8 cellular contexts compared by ENCODE assay signal in genomic region chr16:1413684-1414531, GRCh38. TPM values are rescaled to one million over a fixed set of nuclear protein-coding genes. Genes with fewer than 3 reads are reported as not detected.
DNase-seq lines count a peak whose midpoint lies in the region; TF ChIP-seq lines count a peak whose summit lies in the region.

No MANE protein-coding gene starts in this region.

- peak overlapping the region; percentile 56 for H3K4me3 ChIP-seq in mucosa of stomach (ENCODE audit: low read length)

- H3K27me3 Mint-ChIP-seq in HFFc6 (ENCODE audit: insufficient read depth) (no peaks in the 10 kb centered on the region; the same call in none of the 2 replicates), endothelial cell (ENCODE audit: unreplicated experiment) (peaks cover 3% of the 10 kb centered on the region)

- H3K4me1 ChIP-seq in mucosa of stomach (ENCODE audit: control insufficient read depth, insufficient read depth, low read length) = no peaks in the 10 kb centered on the region

- H3K27ac Mint-ChIP-seq in HFFc6 = peak overlapping the region; percentile 53; the same call in 1 of the 2 replicates
- no peak overlapping the region for H3K27ac Mint-ChIP-seq in endothelial cell (ENCODE audit: unreplicated experiment)

- H3K9ac ChIP-seq in mucosa of stomach (ENCODE audit: low read length) = peak overlapping the region; percentile 80

- H3K9me3 Mint-ChIP-seq in HFFc6 (no peaks in the 10 kb centered on the region), endothelial cell (ENCODE audit: unreplicated experiment) (no peaks in the 10 kb centered on the region)

- no peaks in the 10 kb centered on the region for H3K9me3 ChIP-seq in mucosa of stomach (ENCODE audit: control insufficient read depth, low read length)

- DNase-seq in EL (peak; percentile 42), HFFc6 (no peak), NCI-H526 treated with DMSO at 0.1 percent for 48 hours (lab: John Stamatoyannopoulos, UW) (peak; percentile 8), endothelial cell (ENCODE audit: low spot score) (peak; percentile 72), kidney glomerular epithelial cell (lab: John Stamatoyannopoulos, UW) (no peak)
- peak; percentile 24 to 25 for DNase-seq in activated CD8-positive, alpha-beta memory T cell treated with anti-CD3 and anti-CD28 coated beads for 4 hours (ENCODE audit: low read depth in 2 of 2)
- peak; percentile 49 for DNase-seq in stimulated activated naive CD4-positive, alpha-beta T cell treated with Interleukin-2 at 50 U/mL for 16 hours (lab: John Stamatoyannopoulos, UW)

- H3K4me3 Mint-ChIP-seq in HFFc6 = peak overlapping the region; percentile 81
- peak overlapping the region; percentile 86 for H3K4me3 Mint-ChIP-seq in endothelial cell (ENCODE audit: unreplicated experiment)

- no peaks in the 10 kb centered on the region for H3K36me3 ChIP-seq in mucosa of stomach (ENCODE audit: control insufficient read depth, insufficient read depth, low read length)

- no peaks in the 10 kb centered on the region for H3K27me3 ChIP-seq in mucosa of stomach (ENCODE audit: control insufficient read depth, insufficient read depth, low read length)

- H3K4me1 Mint-ChIP-seq in HFFc6 (ENCODE audit: low read depth) (peaks cover 7% of the 10 kb centered on the region; the same call in 1 of the 2 replicates), endothelial cell (ENCODE audit: unreplicated experiment) (peaks cover 5% of the 10 kb centered on the region)

- no peaks in the 10 kb centered on the region for H3K36me3 Mint-ChIP-seq in HFFc6 (ENCODE audit: low read depth)
- no peaks in the 10 kb centered on the region for H3K36me3 Mint-ChIP-seq in endothelial cell (ENCODE audit: low read depth, unreplicated experiment)

- TF ChIP-seq CTCF in HFFc6 (IDR thresholded peaks at IDR 0.05) (peak; percentile 87), endothelial cell (IDR thresholded peaks at IDR 0.05; ENCODE audit: unreplicated experiment) (peak; percentile 76)

RNA-seq across cellular contexts. Expression of gene UNKL, which starts 0.6 kb away (rescaled TPM):
- total RNA-seq in HFFc6 (2021; fragmentation: NEBNext Ultra II Directional; extraction: Animal tissue kit (Norgen Biotek cat#: 25700)) = 10 to 100 TPM; 15.0 to 22.6 (median 16.5) TPM
- total RNA-seq in endothelial cell (ENCODE audit: unreplicated experiment) = 30.3 TPM

RNA-seq across cellular contexts. Expression of gene UQCC4, which starts 6.6 kb away (rescaled TPM):
- total RNA-seq in HFFc6 (2021; fragmentation: NEBNext Ultra II Directional; extraction: Animal tissue kit (Norgen Biotek cat#: 25700)) = 10 to 100 TPM; 11.0 to 16.7 (median 13.3) TPM
- 11.4 TPM for total RNA-seq in endothelial cell (ENCODE audit: unreplicated experiment)

RNA-seq across cellular contexts. Expression of gene PERCC1, which starts 17.0 kb away (rescaled TPM):
- total RNA-seq in HFFc6 (2021; fragmentation: NEBNext Ultra II Directional; extraction: Animal tissue kit (Norgen Biotek cat#: 25700)) = not detected
- not detected for total RNA-seq in endothelial cell (ENCODE audit: unreplicated experiment)

RNA-seq across cellular contexts. Expression of gene CCDC154, which starts 30.4 kb away (rescaled TPM):
- total RNA-seq in HFFc6 (2021; fragmentation: NEBNext Ultra II Directional; extraction: Animal tissue kit (Norgen Biotek cat#: 25700)) = under 1 TPM in 3 of 6 experiments, not detected in 3; 0.10 to 0.52 (median 0.31) TPM
- 2.4 TPM for total RNA-seq in endothelial cell (ENCODE audit: unreplicated experiment)

Comparison
In these comparisons a context has a peak if more than half of its experiments do, and no peak if none do; other contexts are left out.
1. DNase-seq: peak in EL (single experiment), NCI-H526 treated with DMSO at 0.1 percent for 48 hours (single experiment), activated CD8-positive, alpha-beta memory T cell treated with anti-CD3 and anti-CD28 coated beads for 4 hours (2 of 2), endothelial cell (single experiment) and stimulated activated naive CD4-positive, alpha-beta T cell treated with Interleukin-2 at 50 U/mL for 16 hours (single experiment); none in HFFc6 (single experiment) and kidney glomerular epithelial cell (single experiment).